In genomic region chr2:177225965-177226360, GRCh38 we compare ENCODE assay signal across 16 cellular contexts. TPM values are rescaled to one million over a fixed set of nuclear protein-coding genes. Genes with fewer than 3 reads are reported as not detected.
DNase-seq lines count a peak whose midpoint lies in the region; ATAC-seq and TF ChIP-seq lines count a peak whose summit lies in the region.
"Had no signal": no experiment of that assay in that cellular context is flagged by ENCODE, and none has a peak within 500 bp of the region (broad histone marks: within the 10 kb centered on the region; RNA-seq: fewer than 3 reads in every experiment).

No MANE protein-coding gene starts in this region.

- H3K9me3 ChIP-seq in DOHH2 (ENCODE audit: control insufficient read depth, insufficient read depth, low read length) (no peaks in the 10 kb centered on the region), T-helper 17 cell (ENCODE audit: control insufficient read depth, low read length, poor library complexity, severe bottlenecking) (no peaks in the 10 kb centered on the region), hepatocyte (ENCODE audit: low read depth) (no peaks in the 10 kb centered on the region)
- H3K9me3 ChIP-seq: MG63 had no signal

- H3K9me2 ChIP-seq in DOHH2 (replicated peaks; ENCODE audit: control insufficient read depth, low read length) = no peaks in the 10 kb centered on the region
- H3K9me2 ChIP-seq in hepatocyte (replicated peaks; ENCODE audit: insufficient read depth) = no peaks in the 10 kb centered on the region

- no peak for TF ChIP-seq CTCF in DOHH2 (IDR thresholded peaks at IDR 0.05; ENCODE audit: low read depth, low read length, poor library complexity, severe bottlenecking)
- no peak for TF ChIP-seq CTCF in hepatocyte (IDR thresholded peaks at IDR 0.05; ENCODE audit: poor library complexity)

- H3K4me1 Mint-ChIP-seq in T-helper 17 cell = peaks cover 30% of the 10 kb centered on the region

- peaks cover 8% of the 10 kb centered on the region for H3K36me3 Mint-ChIP-seq in T-helper 17 cell (ENCODE audit: low read depth)

- 74% methylated on average over 2 of the region's 2 CpGs for WGBS in hepatocyte (ENCODE audit: low lambda C conversion rate, missing lambda C conversion rate)

- peak; percentile 43 for DNase-seq in DMS 273 (lab: John Stamatoyannopoulos, UW; ENCODE audit: unreplicated experiment)
- no peak for DNase-seq in DMS 273 treated with DMSO at 0.1 percent for 48 hours (lab: John Stamatoyannopoulos, UW)
- no peak for DNase-seq in T-helper 17 cell
- DNase-seq in hepatocyte (ENCODE audit: low spot score) = no peak
- no peak for DNase-seq in DMS114 treated with DMSO at 0.1 percent for 48 hours (lab: John Stamatoyannopoulos, UW; ENCODE audit: unreplicated experiment)
- DNase-seq in cerebellum (ENCODE audit: low spot score) = no peak
- DNase-seq: effector memory CD8-positive, alpha-beta T cell; foreskin keratinocyte; mammary epithelial cell; MG63; NCI-H2171 treated with DMSO at 0.1 percent for 48 hours; NK-92 treated with Interleukin-12 subunit alpha and Interleukin-12 subunit beta, amount 100 ng/mL, for 24 hours; stimulated activated naive CD4-positive, alpha-beta T cell treated with Interleukin-2 at 50 U/mL for 16 hours had no signal

- peak overlapping the region; percentile 90 for H3K27ac Mint-ChIP-seq in T-helper 17 cell

- no peak overlapping the region for H2AFZ ChIP-seq in hepatocyte

- peak overlapping the region; percentile 23; the same call in 1 of the 2 replicates for H3K27ac ChIP-seq in DOHH2 (ENCODE audit: low read depth, low read length)
- peak overlapping the region; percentile 35 for H3K27ac ChIP-seq in hepatocyte
- H3K27ac ChIP-seq: 22Rv1, foreskin keratinocyte had no signal

- H3F3A ChIP-seq in DOHH2 (ENCODE audit: control insufficient read depth, insufficient read depth) = peaks cover 77% of the 10 kb centered on the region

- H4K20me1 ChIP-seq in DOHH2 (ENCODE audit: control insufficient read depth, insufficient read depth, low read depth, low read length) = 0 out of 2 replicates have a peak, but pooled peaks cover 4% of the 10 kb centered on the region
- peaks cover 4% of the 10 kb centered on the region for H4K20me1 ChIP-seq in hepatocyte (ENCODE audit: insufficient read depth, poor library complexity, severe bottlenecking)

- H3K4me1 ChIP-seq in DOHH2 (ENCODE audit: control insufficient read depth, low read length) = peaks cover 13% of the 10 kb centered on the region
- no peaks in the 10 kb centered on the region for H3K4me1 ChIP-seq in hepatocyte (ENCODE audit: insufficient read depth)

- no peak overlapping the region for H3K4me2 ChIP-seq in DOHH2 (ENCODE audit: low read length)
- no peak overlapping the region for H3K4me2 ChIP-seq in hepatocyte

- no peaks in the 10 kb centered on the region for H3K79me2 ChIP-seq in DOHH2 (ENCODE audit: control insufficient read depth, low read length)
- peaks cover 36% of the 10 kb centered on the region for H3K79me2 ChIP-seq in hepatocyte

- peak overlapping the region; percentile 68 for H3K4me3 Mint-ChIP-seq in T-helper 17 cell
- H3K4me3 Mint-ChIP-seq: effector memory CD8-positive, alpha-beta T cell had no signal

- ATAC-seq in T-helper 17 cell (no peak), HG02840 (IDR thresholded peaks at IDR 0.05; ENCODE audit: low FRiP score, unreplicated experiment) (no peak)
- ATAC-seq: effector memory CD8-positive, alpha-beta T cell; foreskin keratinocyte had no signal

- no peaks in the 10 kb centered on the region for H3K27me3 Mint-ChIP-seq in T-helper 17 cell
- H3K27me3 Mint-ChIP-seq: effector memory CD8-positive, alpha-beta T cell had no signal

- H3K36me3 ChIP-seq in DOHH2 (ENCODE audit: control insufficient read depth, low read length) (peaks cover 42% of the 10 kb centered on the region), hepatocyte (replicated peaks; ENCODE audit: insufficient read depth, low read depth) (peaks cover 5% of the 10 kb centered on the region)

- no peak overlapping the region for H3K4me3 ChIP-seq in DOHH2 (ENCODE audit: low read length)
- H3K4me3 ChIP-seq in hepatocyte = no peak overlapping the region
- H3K4me3 ChIP-seq: MG63 had no signal

- H3K27me3 ChIP-seq in DOHH2 (ENCODE audit: control insufficient read depth, low read length) (no peaks in the 10 kb centered on the region), hepatocyte (no peaks in the 10 kb centered on the region)
- H3K27me3 ChIP-seq: foreskin keratinocyte, MG63 had no signal

RNA-seq across cellular contexts. Expression of gene HNRNPA3, which starts 13.4 kb away (rescaled TPM):
- total RNA-seq in T-helper 17 cell (100 to 1,000 TPM; 179 to 183 TPM), hepatocyte (54.9 and 56.1 TPM in 2 replicates), cerebellum (110 TPM)
- 48.5 and 59.5 TPM in 2 replicates for polyA plus RNA-seq in hepatocyte

RNA-seq across cellular contexts. Expression of gene NFE2L2, which starts 38.6 kb away (rescaled TPM):
- total RNA-seq in T-helper 17 cell = 10 to 100 TPM; 58.0 to 65.5 TPM
- total RNA-seq in hepatocyte = 88.3 and 112 TPM in 2 replicates
- polyA plus RNA-seq in hepatocyte = 87.3 and 90.2 TPM in 2 replicates
- 21.1 TPM for total RNA-seq in cerebellum
